In the genomic region with DNA sequence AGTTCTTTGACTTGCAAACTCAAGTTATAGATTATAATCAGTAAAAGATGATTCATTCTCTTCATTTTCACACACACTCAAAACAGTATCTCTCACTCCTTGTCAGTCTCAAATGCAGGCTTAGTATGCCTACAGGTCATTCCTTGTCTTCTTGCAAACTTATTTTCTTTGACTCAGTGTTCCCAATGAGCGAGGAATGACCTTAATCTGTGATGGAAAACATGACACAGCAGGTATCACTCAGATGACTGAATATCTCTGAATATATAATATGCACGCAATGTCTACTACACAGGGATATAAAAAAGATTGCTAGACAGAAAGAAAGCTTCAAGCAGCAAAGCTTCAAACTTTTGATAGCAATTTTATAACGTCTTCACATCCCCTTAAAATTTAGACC, we compare ENCODE assay signal across 33 cellular contexts.
"Had no signal": no experiment of that assay in that cellular context is flagged by ENCODE, and none has a peak within 500 bp of the region (broad histone marks: within the 10 kb centered on the region; RNA-seq: fewer than 3 reads in every experiment).

No MANE protein-coding gene starts in this region.

- H3K9me3 ChIP-seq: body of pancreas, breast epithelium, esophagus muscularis mucosa, gastrocnemius medialis, heart left ventricle had no signal

- H3K27ac ChIP-seq: body of pancreas, breast epithelium, cardiac muscle cell, esophagus muscularis mucosa, foreskin keratinocyte, gastrocnemius medialis, heart left ventricle, WERI-Rb-1 had no signal

- H3K4me3 ChIP-seq: body of pancreas, breast epithelium, cardiac muscle cell, esophagus muscularis mucosa, gastrocnemius medialis, heart left ventricle had no signal

- FAIRE-seq: astrocyte, colon had no signal

- ATAC-seq: activated CD4-positive, CD25-positive, alpha-beta regulatory T cell treated with anti-CD3 and anti-CD28 coated beads, Interleukin-2, amount 50 U/mL, for 24 hours; activated CD8-positive, alpha-beta memory T cell treated with anti-CD3 and anti-CD28 coated beads, Interleukin-2, amount 10 ng/mL, durations not matched to agents 7 days and 5 days; activated CD8-positive, alpha-beta T cell treated with anti-CD3 and anti-CD28 coated beads, Interleukin-2, amount 10 ng/mL, durations not matched to agents 7 days and 5 days; activated T-cell treated with anti-CD3 and anti-CD28 coated beads, Interleukin-2, amount 50 U/mL, for 72 hours; body of pancreas; effector memory CD8-positive, alpha-beta T cell; foreskin keratinocyte; gastrocnemius medialis; heart left ventricle had no signal

- H3K4me1 Mint-ChIP-seq: activated B cell treated with CpG ODN at 0.5 μM for 24 hours; activated CD4-positive, alpha-beta T cell treated with anti-CD3 and anti-CD28 coated beads, Interleukin-2, amount 10 ng/mL, durations not matched to agents 24 days and 14 days; activated CD8-positive, alpha-beta memory T cell treated with anti-CD3 and anti-CD28 coated beads, Interleukin-2, amount 10 ng/mL, durations not matched to agents 7 days and 5 days; central memory CD8-positive, alpha-beta T cell had no signal

- H3K9me3 Mint-ChIP-seq: activated CD4-positive, alpha-beta memory T cell treated with anti-CD3 and anti-CD28 coated beads for 36 hours; activated CD4-positive, alpha-beta T cell treated with anti-CD3 and anti-CD28 coated beads, Interleukin-2, amount 10 ng/mL, durations not matched to agents 24 days and 14 days; activated T-cell treated with anti-CD3 and anti-CD28 coated beads, Interleukin-2, amount 50 U/mL, for 72 hours; central memory CD8-positive, alpha-beta T cell had no signal

- H3K36me3 Mint-ChIP-seq: activated CD4-positive, alpha-beta memory T cell treated with anti-CD3 and anti-CD28 coated beads for 36 hours; activated CD8-positive, alpha-beta memory T cell treated with anti-CD3 and anti-CD28 coated beads, Interleukin-2, amount 10 ng/mL, durations not matched to agents 7 days and 5 days; activated naive CD8-positive, alpha-beta T cell had no signal

- H3K4me1 ChIP-seq: body of pancreas, breast epithelium, esophagus muscularis mucosa, foreskin keratinocyte, gastrocnemius medialis, heart left ventricle had no signal

- H3K36me3 ChIP-seq: breast epithelium, cardiac muscle cell, esophagus muscularis mucosa, gastrocnemius medialis, heart left ventricle, WERI-Rb-1 had no signal

- H3K27me3 Mint-ChIP-seq: activated B cell treated with CpG ODN at 0.5 μM for 24 hours; activated CD4-positive, alpha-beta memory T cell treated with anti-CD3 and anti-CD28 coated beads for 36 hours; activated CD4-positive, alpha-beta T cell treated with anti-CD3 and anti-CD28 coated beads, Interleukin-2, amount 10 ng/mL, durations not matched to agents 24 days and 14 days; activated CD8-positive, alpha-beta memory T cell treated with anti-CD3 and anti-CD28 coated beads, Interleukin-2, amount 10 ng/mL, durations not matched to agents 7 days and 5 days; activated naive CD8-positive, alpha-beta T cell; central memory CD8-positive, alpha-beta T cell; effector memory CD8-positive, alpha-beta T cell had no signal

- DNase-seq: activated B cell treated with CpG ODN at 0.5 μM for 24 hours; activated CD4-positive, alpha-beta memory T cell treated with anti-CD3 and anti-CD28 coated beads for 36 hours; activated CD4-positive, alpha-beta T cell treated with anti-CD3 and anti-CD28 coated beads, Interleukin-2, amount 10 ng/mL, durations not matched to agents 24 days and 14 days; activated CD8-positive, alpha-beta memory T cell treated with anti-CD3 and anti-CD28 coated beads, Interleukin-2, amount 10 ng/mL, durations not matched to agents 7 days and 5 days; activated CD8-positive, alpha-beta memory T cell treated with anti-CD3 and anti-CD28 coated beads, Interleukin-2, amount 50 U/mL, for 4 hours; activated CD8-positive, alpha-beta T cell treated with anti-CD3 and anti-CD28 coated beads, Interleukin-2, amount 10 ng/mL, durations not matched to agents 7 days and 5 days; activated effector memory CD4-positive, alpha-beta T cell treated with Interleukin-2 at 50 U/mL for 16 hours; activated gamma-delta T cell treated with Interleukin-2 at 50 U/mL for 16 hours; activated naive CD4-positive, alpha-beta T cell treated with anti-CD3 and anti-CD28 coated beads, Interleukin-2, amount 50 U/mL, for 16 hours; activated naive CD4-positive, alpha-beta T cell treated with Interleukin-2 at 50 U/mL for 16 hours; activated T-cell treated with anti-CD3 and anti-CD28 coated beads, Interleukin-2, amount 50 U/mL, for 1 hour; activated T-cell treated with anti-CD3 and anti-CD28 coated beads, Interleukin-2, amount 50 U/mL, for 72 hours; amniotic stem cell; anterior cingulate cortex; body of pancreas; cortex of kidney; dermis blood vessel endothelial cell; effector CD4-positive, alpha-beta T cell; effector memory CD8-positive, alpha-beta T cell; erythroblast; foreskin keratinocyte; gastrocnemius medialis; glutamatergic neuron; heart left ventricle; WERI-Rb-1 had no signal

- H3K4me3 Mint-ChIP-seq: activated B cell treated with CpG ODN at 0.5 μM for 24 hours; activated CD4-positive, alpha-beta memory T cell treated with anti-CD3 and anti-CD28 coated beads for 36 hours; activated CD4-positive, alpha-beta T cell treated with anti-CD3 and anti-CD28 coated beads, Interleukin-2, amount 10 ng/mL, durations not matched to agents 24 days and 14 days; activated CD8-positive, alpha-beta memory T cell treated with anti-CD3 and anti-CD28 coated beads, Interleukin-2, amount 10 ng/mL, durations not matched to agents 7 days and 5 days; activated CD8-positive, alpha-beta T cell treated with anti-CD3 and anti-CD28 coated beads, Interleukin-2, amount 10 ng/mL, durations not matched to agents 7 days and 5 days; activated naive CD8-positive, alpha-beta T cell; activated T-cell treated with anti-CD3 and anti-CD28 coated beads, Interleukin-2, amount 50 U/mL, for 72 hours; central memory CD8-positive, alpha-beta T cell; effector memory CD8-positive, alpha-beta T cell had no signal

- H3K27me3 ChIP-seq: body of pancreas, breast epithelium, cardiac muscle cell, esophagus muscularis mucosa, foreskin keratinocyte, gastrocnemius medialis had no signal

- H3K27ac Mint-ChIP-seq: activated B cell treated with CpG ODN at 0.5 μM for 24 hours; activated CD4-positive, alpha-beta memory T cell treated with anti-CD3 and anti-CD28 coated beads for 36 hours; activated CD4-positive, alpha-beta T cell treated with anti-CD3 and anti-CD28 coated beads, Interleukin-2, amount 10 ng/mL, durations not matched to agents 24 days and 14 days; activated CD8-positive, alpha-beta memory T cell treated with anti-CD3 and anti-CD28 coated beads, Interleukin-2, amount 10 ng/mL, durations not matched to agents 7 days and 5 days; activated CD8-positive, alpha-beta T cell treated with anti-CD3 and anti-CD28 coated beads, Interleukin-2, amount 10 ng/mL, durations not matched to agents 7 days and 5 days; activated naive CD8-positive, alpha-beta T cell; activated T-cell treated with anti-CD3 and anti-CD28 coated beads, Interleukin-2, amount 50 U/mL, for 72 hours; effector memory CD8-positive, alpha-beta T cell had no signal
